Comparison of ENCODE assay signal across 1 cellular context in the genomic region with DNA sequence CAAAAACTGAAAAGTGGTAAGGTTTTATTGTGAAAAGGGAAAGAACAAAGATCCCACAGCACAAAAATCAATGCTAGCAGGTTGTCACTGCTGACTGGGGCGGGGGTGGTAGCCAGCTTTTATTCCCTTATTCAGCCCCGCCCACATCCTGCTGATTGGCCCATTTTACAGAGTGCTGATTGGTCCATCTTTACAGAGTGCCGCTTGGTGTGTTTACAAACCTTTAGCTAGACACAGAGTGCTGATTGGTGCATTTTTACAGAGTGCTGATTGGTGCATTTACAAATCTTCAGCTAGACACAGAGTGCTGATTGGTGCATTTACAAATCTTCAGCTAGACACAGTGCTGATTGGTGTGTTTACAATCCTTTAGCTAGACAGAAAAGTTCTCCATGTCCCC.
A peak's percentile ranks its signal among the peaks of the same experiment; 100 is the strongest.
TF ChIP-seq lines count a peak whose summit lies in the region.

No MANE protein-coding gene starts in this region.

TF ChIP-seq in H1, 55 proteins besides CTCF, POLR2A, EP300 and RAD21:
- TF ChIP-seq SP1 (IDR thresholded peaks at IDR 0.05; ENCODE audit: low read depth, low read length) (peak; percentile 85), TBP (IDR thresholded peaks at IDR 0.05; ENCODE audit: low read depth, low read length) (0 out of 2 replicates have a peak, but pooled peaks have one; percentile 31)
